In genomic region chr11:115990004-115990447, GRCh38 we compare ENCODE assay signal across 9 cellular contexts.
DNase-seq lines count a peak whose midpoint lies in the region; ATAC-seq lines count a peak whose summit lies in the region.
"Had no signal": no experiment of that assay in that cellular context is flagged by ENCODE, and none has a peak within 500 bp of the region (broad histone marks: within the 10 kb centered on the region; RNA-seq: fewer than 3 reads in every experiment).

No MANE protein-coding gene starts in this region.

- DNase-seq in Daoy (ENCODE audit: low read depth) (peak; percentile 26), HT-29 (ENCODE audit: low spot score) (peak; percentile 34), cerebellar cortex (ENCODE audit: low spot score) (peak; percentile 54), AG08395 (ENCODE audit: low spot score) (no peak)

- no peak overlapping the region for H3K27ac ChIP-seq in muscle layer of duodenum (ENCODE audit: low read length)

- H3K4me1 ChIP-seq in muscle layer of duodenum (ENCODE audit: control insufficient read depth in 1 of 2, insufficient read depth in 2 of 2, low read length in 2 of 2) = no peaks in the 10 kb centered on the region
- H3K4me1 ChIP-seq: HAP-1 had no signal

- no peaks in the 10 kb centered on the region for H3K36me3 ChIP-seq in muscle layer of duodenum (ENCODE audit: control insufficient read depth in 1 of 2, insufficient read depth in 2 of 2, low read length in 2 of 2)
- H3K36me3 ChIP-seq: HAP-1 had no signal

- ATAC-seq in GM18867 (IDR thresholded peaks at IDR 0.05; ENCODE audit: unreplicated experiment) = no peak
- no peak for ATAC-seq in HG02610 (IDR thresholded peaks at IDR 0.05; ENCODE audit: unreplicated experiment)
- no peak for ATAC-seq in GM21381 (IDR thresholded peaks at IDR 0.05; ENCODE audit: unreplicated experiment)

- H3K27me3 ChIP-seq in muscle layer of duodenum (ENCODE audit: low read depth, low read length) = no peaks in the 10 kb centered on the region

- no peaks in the 10 kb centered on the region for H3K9me3 ChIP-seq in muscle layer of duodenum (ENCODE audit: control insufficient read depth in 1 of 2, low read length in 2 of 2)
- H3K9me3 ChIP-seq: HAP-1 had no signal

- H3K4me3 ChIP-seq in muscle layer of duodenum (ENCODE audit: low read depth in 1 of 2, low read length in 2 of 2) = peak overlapping the region; percentile 18 to 53
- H3K4me3 ChIP-seq: HAP-1 had no signal
